8 cellular contexts compared by ENCODE assay signal in the genomic region with DNA sequence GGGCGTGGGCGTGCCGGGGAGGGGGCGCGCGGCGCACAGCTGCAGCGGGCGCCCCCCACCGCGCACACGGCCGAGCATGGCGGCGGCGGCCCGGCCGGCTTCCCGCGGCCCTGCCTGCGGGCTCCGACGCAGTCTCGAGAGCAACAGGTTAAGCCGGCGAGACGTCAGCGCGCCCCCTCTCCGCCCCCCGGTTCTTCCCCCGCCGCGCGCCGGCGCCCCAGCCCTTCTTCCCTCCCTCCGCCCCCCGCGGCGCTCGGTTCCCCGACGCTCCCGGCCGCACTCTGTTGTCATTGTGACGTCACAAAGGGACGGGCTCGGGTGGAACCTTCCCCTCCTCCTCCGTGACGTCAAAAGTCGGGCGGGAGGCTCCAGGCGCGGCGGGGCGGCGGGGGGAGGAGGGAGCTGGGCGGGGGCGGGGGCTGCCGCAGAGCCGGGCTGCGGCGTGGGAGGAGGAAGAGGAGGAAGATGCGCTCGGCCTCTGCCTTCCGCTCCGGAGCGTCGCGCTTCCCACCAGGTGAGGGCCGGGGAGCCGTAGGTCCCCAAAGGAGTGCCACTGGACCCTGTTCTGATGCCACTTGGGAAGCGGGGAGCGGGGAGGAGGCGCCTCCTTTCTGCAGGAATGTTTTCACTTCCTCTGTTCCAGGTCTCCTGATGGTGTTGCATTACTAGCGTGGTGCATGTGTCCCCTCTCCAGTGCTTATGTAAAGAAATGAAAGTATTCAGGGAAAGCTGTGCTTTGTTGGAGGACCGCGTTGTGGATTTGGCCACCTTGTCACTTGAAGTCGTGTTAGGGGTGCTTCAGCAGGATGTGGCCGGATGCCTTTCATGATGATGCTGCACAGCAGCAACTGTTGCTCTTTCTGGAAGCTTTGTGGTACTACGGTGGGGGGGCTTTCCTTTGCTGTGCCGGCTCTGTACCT. TPM values are rescaled to one million over a fixed set of nuclear protein-coding genes. Genes with fewer than 3 reads are reported as not detected.
DNase-seq lines count a peak whose midpoint lies in the region; ATAC-seq and TF ChIP-seq lines count a peak whose summit lies in the region.

No MANE protein-coding gene starts in this region.

- peak overlapping the region; percentile 47 to 92 (median 78) for H3K4me3 ChIP-seq in heart left ventricle
- H3K4me3 ChIP-seq in tibial nerve, result peak overlapping the region; percentile 59 to 95 (median 82)

- peak in 1 of 2 donors; percentile 77 for TF ChIP-seq EP300 in tibial nerve (IDR thresholded peaks at IDR 0.05)

- H3K36me3 ChIP-seq in heart left ventricle, result no peaks in the 10 kb centered on the region
- H3K36me3 ChIP-seq in tibial nerve, result no peaks in the 10 kb centered on the region

- peaks cover 0 to 52% (median 18%) of the 10 kb centered on the region in 12 donors for H3K4me1 ChIP-seq in heart left ventricle
- H3K4me1 ChIP-seq in tibial nerve, result peaks cover 0 to 42% (median 22%) of the 10 kb centered on the region in 4 donors

- H3K27me3 ChIP-seq in heart left ventricle (no peaks in the 10 kb centered on the region), tibial nerve (no peaks in the 10 kb centered on the region)

- ATAC-seq in HG02642 (IDR thresholded peaks at IDR 0.05; ENCODE audit: poor library complexity, unreplicated experiment) (peak; percentile 40), heart left ventricle (peak; percentile 41 to 70 (median 62))

- WGBS in adipose tissue, 3 donors, result 1% methylated on average over 34 to 74 of the region's 83 CpGs
- 0 to 1% (median 0%) methylated on average over 6 to 81 of the region's 83 CpGs for WGBS in heart left ventricle, 4 donors
- WGBS in tibial nerve, 2 donors, result 0 to 1% methylated on average over 47 to 55 of the region's 83 CpGs

- intact Hi-C loops in heart left ventricle (cut with DNase I), result loop anchor here (5.0 to 10.0 kb wide), 22 partner anchors 49 to 1036 kb away; no protein-coding TSS in a partner anchor

- H3K9me3 ChIP-seq in heart left ventricle, result no peaks in the 10 kb centered on the region
- H3K9me3 ChIP-seq in tibial nerve, result no peaks in the 10 kb centered on the region

- peak in 1 of 2 donors; percentile 4 for TF ChIP-seq POLR2A in heart left ventricle (IDR thresholded peaks at IDR 0.05)
- peak in 1 of 2 donors; percentile 33 for TF ChIP-seq POLR2A in tibial nerve (IDR thresholded peaks at IDR 0.05)

- TF ChIP-seq CTCF in heart left ventricle (IDR thresholded peaks at IDR 0.05) (peak in 7 of 12 donors; percentile 8 to 53 (median 46)), tibial nerve (IDR thresholded peaks at IDR 0.05) (peak in 4 of 5 experiments; percentile 20 to 43 (median 29))

- DNase-seq in GM03348 (ENCODE audit: low spot score) (peak; percentile 95), NCI-H1436 (lab: John Stamatoyannopoulos, UW) (peak; percentile 97), T follicular helper cell (ENCODE audit: low read depth) (peak; percentile 99), heart left ventricle (peak; percentile 97 to 98 (median 97)), pons (ENCODE audit: low spot score) (peak; percentile 93), tibial nerve (ENCODE audit: low spot score in 2 of 2) (peak; percentile 88 to 94)

- H3K27ac ChIP-seq in adipose tissue (ENCODE audit: low read depth, low read length) (peak overlapping the region; percentile 83), heart left ventricle (peak overlapping the region; percentile 39 to 98 (median 92)), tibial nerve (peak overlapping the region; percentile 76 to 99 (median 93))

RNA-seq across cellular contexts. Expression of a gene that starts 2.8 kb away (rescaled TPM):
- polyA plus RNA-seq in adipose tissue (1 to 10 TPM; 2.0 to 7.0 (median 3.8) TPM), heart left ventricle (1 to 10 TPM; 3.5 to 4.1 TPM)
- total RNA-seq in heart left ventricle (10 to 100 TPM in 3 of 9 donors, 1 to 10 TPM in 6; 6.0 to 12.2 (median 8.5) TPM), tibial nerve (10 to 100 TPM in 2 of 4 donors, 1 to 10 TPM in 2; 9.0 to 26.1 (median 9.8) TPM)

Comparison
In these comparisons a context has a peak if more than half of its experiments do, and no peak if none do; other contexts are left out.
1. Peak in every context shown above with its lines: DNase-seq, ATAC-seq, H3K4me3 ChIP-seq and H3K27ac ChIP-seq.